In genomic region chr11:10572533-10572932, GRCh38 we compare ENCODE assay signal across 20 cellular contexts. TPM values are rescaled to one million over a fixed set of nuclear protein-coding genes. Genes with fewer than 3 reads are reported as not detected.
DNase-seq lines count a peak whose midpoint lies in the region; ATAC-seq and TF ChIP-seq lines count a peak whose summit lies in the region.
"Had no signal": no experiment of that assay in that cellular context is flagged by ENCODE, and none has a peak within 500 bp of the region (broad histone marks: within the 10 kb centered on the region; RNA-seq: fewer than 3 reads in every experiment).

No MANE protein-coding gene starts in this region.

- ATAC-seq in thoracic aorta (ENCODE audit: insufficient number of reproducible peaks, low FRiP score, low read depth) (no peak), HG02852 (IDR thresholded peaks at IDR 0.05; ENCODE audit: unreplicated experiment) (no peak), GM21423 (IDR thresholded peaks at IDR 0.05; ENCODE audit: unreplicated experiment) (no peak), GM18505 (IDR thresholded peaks at IDR 0.05; ENCODE audit: unreplicated experiment) (no peak)
- ATAC-seq: Panc1 had no signal

- H3K9me3 ChIP-seq in ascending aorta (no peaks in the 10 kb centered on the region), esophagus muscularis mucosa (no peaks in the 10 kb centered on the region), thoracic aorta (no peaks in the 10 kb centered on the region)
- H3K9me3 ChIP-seq: Caco-2, SJSA1 had no signal

- no peak for DNase-seq in ascending aorta (ENCODE audit: low spot score in 2 of 2)
- no peak for DNase-seq in esophagus muscularis mucosa (ENCODE audit: extremely low spot score)
- peak; percentile 18 for DNase-seq in middle frontal gyrus (ENCODE audit: extremely low spot score, low spot score)
- no peak for DNase-seq in thoracic aorta (ENCODE audit: low spot score)
- DNase-seq: Caco-2; CD4-positive, alpha-beta T cell; IMR-90; MV-4-11; NCI-H1105 treated with DMSO at 0.1 percent for 48 hours; NCI-H2029 treated with DMSO at 0.1 percent for 48 hours; NCI-H226; NCI-H510A treated with DMSO at 0.1 percent for 48 hours; NCI-H774; NK-92 treated with Interleukin-12 subunit alpha and Interleukin-12 subunit beta, amount 100 ng/mL, for 24 hours had no signal

- H3K27ac ChIP-seq in ascending aorta: peak overlapping the region; percentile 78 to 94
- peak overlapping the region; percentile 21 to 44 (median 34) for H3K27ac ChIP-seq in esophagus muscularis mucosa (replicated peaks in 1 of 4)
- H3K27ac ChIP-seq in thoracic aorta: peak overlapping the region; percentile 70 to 86
- H3K27ac ChIP-seq: SJSA1 had no signal

- TF ChIP-seq CTCF in ascending aorta (IDR thresholded peaks at IDR 0.05): no peak
- TF ChIP-seq CTCF in esophagus muscularis mucosa (IDR thresholded peaks at IDR 0.05): no peak
- TF ChIP-seq CTCF in thoracic aorta (IDR thresholded peaks at IDR 0.05): no peak

- TF ChIP-seq EP300 in esophagus muscularis mucosa (IDR thresholded peaks at IDR 0.05): no peak

- 65% methylated on average over 2 of the region's 2 CpGs for WGBS in esophagus muscularis mucosa

- H3K27me3 ChIP-seq in ascending aorta (no peaks in the 10 kb centered on the region), esophagus muscularis mucosa (no peaks in the 10 kb centered on the region), thoracic aorta (replicated peaks; ENCODE audit: insufficient read depth) (no peaks in the 10 kb centered on the region)
- H3K27me3 ChIP-seq: SJSA1 had no signal

- intact Hi-C loops in ascending aorta (cut with DNase I) (loop anchor here (1.0 kb wide), 1 partner anchor 12 kb away; no protein-coding TSS in a partner anchor), esophagus muscularis mucosa (cut with DNase I) (no loop called here)

- H3K4me3 ChIP-seq in ascending aorta: no peak overlapping the region
- no peak overlapping the region for H3K4me3 ChIP-seq in esophagus muscularis mucosa
- no peak overlapping the region for H3K4me3 ChIP-seq in thoracic aorta
- H3K4me3 ChIP-seq: SJSA1 had no signal

- TF ChIP-seq POLR2A in esophagus muscularis mucosa (IDR thresholded peaks at IDR 0.05; ENCODE audit: low read depth) (no peak), GM18505 (IDR thresholded peaks at IDR 0.05; ENCODE audit: borderline replicate concordance, extremely low read depth, insufficient read depth, insufficient read length) (no peak)

- H3K4me1 ChIP-seq in ascending aorta (peaks cover 8 to 44% of the 10 kb centered on the region in 2 donors), esophagus muscularis mucosa (peaks cover 17 to 48% (median 24%) of the 10 kb centered on the region in 4 donors), thoracic aorta (ENCODE audit: control insufficient read depth in 1 of 2, low read depth in 2 of 2) (peaks cover 17 to 81% of the 10 kb centered on the region in 2 donors)
- H3K4me1 ChIP-seq: Caco-2, SJSA1 had no signal

- peaks cover 23 to 49% of the 10 kb centered on the region in 2 donors for H3K36me3 ChIP-seq in ascending aorta
- peaks cover 0 to 43% (median 20%) of the 10 kb centered on the region in 4 donors for H3K36me3 ChIP-seq in esophagus muscularis mucosa
- H3K36me3 ChIP-seq in thoracic aorta: peaks cover 28% of the 10 kb centered on the region
- H3K36me3 ChIP-seq: SJSA1 had no signal

RNA-seq across cellular contexts. Expression of gene LYVE1, which starts 4.1 kb away (rescaled TPM):
- total RNA-seq in ascending aorta (66.3 TPM), esophagus muscularis mucosa (100 to 1,000 TPM in 1 of 4 donors, 10 to 100 TPM in 3; 59.5 to 150 (median 74.3) TPM), thoracic aorta (100 to 1,000 TPM in 1 of 2 donors, 10 to 100 TPM in 1; 81.5 to 121 TPM)
- total RNA-seq: Caco-2; CD4-positive, alpha-beta T cell; Daoy; IMR-90; SJSA1 had no signal

RNA-seq across cellular contexts. Expression of gene RNF141, which starts 31.5 kb away (rescaled TPM):
- total RNA-seq in ascending aorta: 10.9 TPM
- total RNA-seq in esophagus muscularis mucosa: 10 to 100 TPM; 24.1 to 39.3 (median 34.9) TPM
- 10 to 100 TPM; 37.3 to 47.2 TPM for total RNA-seq in thoracic aorta

Comparison
In these comparisons a context has a peak if more than half of its experiments do, and no peak if none do; other contexts are left out.
1. H3K27ac ChIP-seq: peak in every context shown above with its lines; median percentile 86 in ascending aorta; 78 in thoracic aorta; 34 in esophagus muscularis mucosa.